Comparison of ENCODE assay signal across 1 cellular context in genomic region chr5:134845852-134846640, GRCh38.
A peak's percentile ranks its signal among the peaks of the same experiment; 100 is the strongest.
TF ChIP-seq lines count a peak whose summit lies in the region.

Gene C5orf24, plus strand, starts transcription at chr5:134845968. Its CDS starts 8,933 bp downstream, at chr5:134854901.

TF ChIP-seq in K562, 482 proteins besides CTCF, POLR2A, EP300 and RAD21 (continued from another document and continues in another):
- TF ChIP-seq PRPF4 (IDR thresholded peaks at IDR 0.05; ENCODE audit: insufficient read depth, low read depth, low read length, poor library complexity, severe bottlenecking) (peak; percentile 84), NFRKB (IDR thresholded peaks at IDR 0.05; ENCODE audit: low read depth) (no peak), POLR2H (tag; IDR thresholded peaks at IDR 0.05; ENCODE audit: low read depth) (peak; percentile 93), RBM39 (optimal IDR thresholded peaks at IDR 0.05; ENCODE audit: low read depth, low read length) (no peak), ZNF197 (CRISPR knock-in tag; IDR thresholded peaks at IDR 0.05; ENCODE audit: low read depth) (no peak), RBM14 (IDR thresholded peaks at IDR 0.05; ENCODE audit: borderline replicate concordance, insufficient read depth, low read depth, low read length) (0 out of 2 replicates have a peak, but pooled peaks have one; percentile 76), CBX5 (IDR thresholded peaks at IDR 0.05; ENCODE audit: borderline replicate concordance, low read depth) (no peak), TEAD1 (CRISPR knock-in tag; IDR thresholded peaks at IDR 0.05) (peak in 1 of 2 experiments; percentile 78; a peak in 1 of 4 replicates), KDM2B (CRISPR knock-in tag; IDR thresholded peaks at IDR 0.05) (no peak), JUNB (CRISPR knock-in tag; conservative IDR thresholded peaks at IDR 0.05) (no peak), FUS (optimal IDR thresholded peaks at IDR 0.05; ENCODE audit: low read depth, low read length) (peak; percentile 92), GTF2A2 (tag; IDR thresholded peaks at IDR 0.05) (no peak), ZNF134 (CRISPR knock-in tag; conservative IDR thresholded peaks at IDR 0.05) (no peak), TCF7 (IDR thresholded peaks at IDR 0.05; ENCODE audit: borderline replicate concordance) (no peak), SP1 (CRISPR knock-in tag; IDR thresholded peaks at IDR 0.05) (peak; percentile 64; the same call in 1 of the 2 replicates), NBN (IDR thresholded peaks at IDR 0.05; ENCODE audit: low read depth) (no peak), ADNP (tag; IDR thresholded peaks at IDR 0.05) (no peak), E2F4 (CRISPR knock-in tag; IDR thresholded peaks at IDR 0.05; ENCODE audit: low read depth) (peak; percentile 93), FOXM1 (IDR thresholded peaks at IDR 0.05; ENCODE audit: low read depth) (no peak), FOXM1 (CRISPR knock-in tag; IDR thresholded peaks at IDR 0.05; ENCODE audit: low read depth) (peak; percentile 96), PURB (CRISPR knock-in tag; IDR thresholded peaks at IDR 0.05; ENCODE audit: low read depth) (no peak), SMARCE1 (IDR thresholded peaks at IDR 0.05) (peak; percentile 50; the same call in 1 of the 2 replicates), ZBTB43 (CRISPR knock-in tag; IDR thresholded peaks at IDR 0.05) (no peak), RUNX1 (IDR thresholded peaks at IDR 0.05; ENCODE audit: low read depth) (no peak), NFXL1 (CRISPR knock-in tag; IDR thresholded peaks at IDR 0.05) (no peak), KLF13 (tag; IDR thresholded peaks at IDR 0.05; ENCODE audit: borderline replicate concordance, low read depth) (no peak), BDP1 (IDR thresholded peaks at IDR 0.05; ENCODE audit: insufficient read depth, insufficient read length) (no peak), NFYB (IDR thresholded peaks at IDR 0.05; ENCODE audit: extremely low read depth, insufficient read length) (no peak), PBX2 (CRISPR knock-in tag; IDR thresholded peaks at IDR 0.05; ENCODE audit: low read depth) (no peak), PBX2 (tag; conservative IDR thresholded peaks at IDR 0.05; ENCODE audit: low read depth) (no peak), ZSCAN29 (IDR thresholded peaks at IDR 0.05) (no peak), HNRNPUL1 (IDR thresholded peaks at IDR 0.05; ENCODE audit: low read length) (no peak), SIRT6 (IDR thresholded peaks at IDR 0.05; ENCODE audit: low read depth, low read length) (no peak), U2AF1 (optimal IDR thresholded peaks at IDR 0.05; ENCODE audit: low read depth, low read length) (peak; percentile 98), ZNF561 (CRISPR knock-in tag; conservative IDR thresholded peaks at IDR 0.05) (peak; percentile 44; the same call in 1 of the 2 replicates), SMC3 (conservative IDR thresholded peaks at IDR 0.05; ENCODE audit: insufficient read depth, low read depth, low read length) (no peak), ZNF592 (IDR thresholded peaks at IDR 0.05) (peak; percentile 81), FOXA3 (CRISPR knock-in tag; conservative IDR thresholded peaks at IDR 0.05 in 1 of 2, IDR thresholded peaks at IDR 0.05 in 1 of 2) (0 out of 4 replicates have a peak, but pooled peaks of 1 of the 2 experiments have one; percentile 25), ZNF318 (IDR thresholded peaks at IDR 0.05; ENCODE audit: borderline replicate concordance in 1 of 2, low read depth in 1 of 2) (no peak), DLX4 (CRISPR knock-in tag; IDR thresholded peaks at IDR 0.05) (no peak), FOXA1 (IDR thresholded peaks at IDR 0.05; ENCODE audit: borderline replicate concordance) (no peak), C11orf30 (IDR thresholded peaks at IDR 0.05; ENCODE audit: low read depth) (no peak), MCM7 (IDR thresholded peaks at IDR 0.05) (no peak), ZNF212 (CRISPR knock-in tag; IDR thresholded peaks at IDR 0.05) (peak; percentile 46; the same call in 1 of the 2 replicates), HSF4 (CRISPR knock-in tag; IDR thresholded peaks at IDR 0.05; ENCODE audit: borderline replicate concordance) (no peak), STAT6 (CRISPR knock-in tag; IDR thresholded peaks at IDR 0.05) (0 out of 2 replicates have a peak, but pooled peaks have one; percentile 73)
